Comparison of ENCODE assay signal across 1 cellular context in the genomic region with DNA sequence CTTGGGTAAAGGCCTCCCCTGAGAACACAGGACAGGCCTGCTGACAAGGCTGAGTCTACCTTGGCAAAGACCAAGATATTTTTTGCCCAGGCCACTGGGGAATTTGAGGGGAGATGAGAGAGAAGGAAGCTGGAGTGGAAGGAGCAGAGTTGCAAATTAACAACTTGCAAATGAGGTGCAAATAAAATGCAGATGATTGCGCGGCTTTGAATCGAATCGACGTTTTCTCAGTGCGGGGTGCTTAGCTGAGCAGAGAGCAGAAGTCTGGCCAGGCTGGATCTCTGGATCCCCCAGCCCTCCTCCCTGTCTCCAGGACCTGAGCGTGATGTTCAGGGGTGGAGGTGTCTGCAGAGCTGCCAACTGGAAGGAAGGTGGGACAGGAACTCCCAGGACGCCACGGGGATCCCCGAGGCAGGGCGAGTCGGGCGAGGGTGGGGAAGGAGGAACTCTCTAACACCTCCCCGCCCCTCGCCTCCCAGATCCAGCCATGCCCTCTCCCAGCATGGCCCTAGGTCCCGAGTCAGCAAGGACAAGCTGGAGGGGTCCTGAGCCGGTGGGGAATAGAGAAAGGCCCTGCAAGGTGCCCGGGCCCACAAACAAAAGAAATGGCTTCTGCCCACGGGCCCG.
TF ChIP-seq lines count a peak whose summit lies in the region.

No MANE protein-coding gene starts in this region.

TF ChIP-seq in HepG2, 621 proteins besides CTCF, POLR2A, EP300 and RAD21 (continued from another document and continues in another):
- TF ChIP-seq, protein P1, sequence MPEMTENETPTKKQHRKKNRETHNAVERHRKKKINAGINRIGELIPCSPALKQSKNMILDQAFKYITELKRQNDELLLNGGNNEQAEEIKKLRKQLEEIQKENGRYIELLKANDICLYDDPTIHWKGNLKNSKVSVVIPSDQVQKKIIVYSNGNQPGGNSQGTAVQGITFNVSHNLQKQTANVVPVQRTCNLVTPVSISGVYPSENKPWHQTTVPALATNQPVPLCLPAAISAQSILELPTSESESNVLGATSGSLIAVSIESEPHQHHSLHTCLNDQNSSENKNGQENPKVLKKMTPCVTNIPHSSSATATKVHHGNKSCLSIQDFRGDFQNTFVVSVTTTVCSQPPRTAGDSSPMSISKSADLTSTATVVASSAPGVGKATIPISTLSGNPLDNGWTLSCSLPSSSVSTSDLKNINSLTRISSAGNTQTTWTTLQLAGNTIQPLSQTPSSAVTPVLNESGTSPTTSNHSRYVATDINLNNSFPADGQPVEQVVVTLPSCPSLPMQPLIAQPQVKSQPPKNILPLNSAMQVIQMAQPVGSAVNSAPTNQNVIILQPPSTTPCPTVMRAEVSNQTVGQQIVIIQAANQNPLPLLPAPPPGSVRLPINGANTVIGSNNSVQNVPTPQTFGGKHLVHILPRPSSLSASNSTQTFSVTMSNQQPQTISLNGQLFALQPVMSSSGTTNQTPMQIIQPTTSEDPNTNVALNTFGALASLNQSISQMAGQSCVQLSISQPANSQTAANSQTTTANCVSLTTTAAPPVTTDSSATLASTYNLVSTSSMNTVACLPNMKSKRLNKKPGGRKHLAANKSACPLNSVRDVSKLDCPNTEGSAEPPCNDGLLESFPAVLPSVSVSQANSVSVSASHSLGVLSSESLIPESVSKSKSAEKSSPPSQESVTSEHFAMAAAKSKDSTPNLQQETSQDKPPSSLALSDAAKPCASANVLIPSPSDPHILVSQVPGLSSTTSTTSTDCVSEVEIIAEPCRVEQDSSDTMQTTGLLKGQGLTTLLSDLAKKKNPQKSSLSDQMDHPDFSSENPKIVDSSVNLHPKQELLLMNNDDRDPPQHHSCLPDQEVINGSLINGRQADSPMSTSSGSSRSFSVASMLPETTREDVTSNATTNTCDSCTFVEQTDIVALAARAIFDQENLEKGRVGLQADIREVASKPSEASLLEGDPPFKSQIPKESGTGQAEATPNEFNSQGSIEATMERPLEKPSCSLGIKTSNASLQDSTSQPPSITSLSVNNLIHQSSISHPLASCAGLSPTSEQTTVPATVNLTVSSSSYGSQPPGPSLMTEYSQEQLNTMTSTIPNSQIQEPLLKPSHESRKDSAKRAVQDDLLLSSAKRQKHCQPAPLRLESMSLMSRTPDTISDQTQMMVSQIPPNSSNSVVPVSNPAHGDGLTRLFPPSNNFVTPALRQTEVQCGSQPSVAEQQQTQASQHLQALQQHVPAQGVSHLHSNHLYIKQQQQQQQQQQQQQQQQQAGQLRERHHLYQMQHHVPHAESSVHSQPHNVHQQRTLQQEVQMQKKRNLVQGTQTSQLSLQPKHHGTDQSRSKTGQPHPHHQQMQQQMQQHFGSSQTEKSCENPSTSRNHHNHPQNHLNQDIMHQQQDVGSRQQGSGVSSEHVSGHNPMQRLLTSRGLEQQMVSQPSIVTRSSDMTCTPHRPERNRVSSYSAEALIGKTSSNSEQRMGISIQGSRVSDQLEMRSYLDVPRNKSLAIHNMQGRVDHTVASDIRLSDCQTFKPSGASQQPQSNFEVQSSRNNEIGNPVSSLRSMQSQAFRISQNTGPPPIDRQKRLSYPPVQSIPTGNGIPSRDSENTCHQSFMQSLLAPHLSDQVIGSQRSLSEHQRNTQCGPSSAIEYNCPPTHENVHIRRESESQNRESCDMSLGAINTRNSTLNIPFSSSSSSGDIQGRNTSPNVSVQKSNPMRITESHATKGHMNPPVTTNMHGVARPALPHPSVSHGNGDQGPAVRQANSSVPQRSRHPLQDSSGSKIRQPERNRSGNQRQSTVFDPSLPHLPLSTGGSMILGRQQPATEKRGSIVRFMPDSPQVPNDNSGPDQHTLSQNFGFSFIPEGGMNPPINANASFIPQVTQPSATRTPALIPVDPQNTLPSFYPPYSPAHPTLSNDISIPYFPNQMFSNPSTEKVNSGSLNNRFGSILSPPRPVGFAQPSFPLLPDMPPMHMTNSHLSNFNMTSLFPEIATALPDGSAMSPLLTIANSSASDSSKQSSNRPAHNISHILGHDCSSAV (CRISPR knock-in tag; IDR thresholded peaks at IDR 0.05; ENCODE audit: borderline replicate concordance) = 0 out of 2 replicates have a peak, but pooled peaks have one; percentile 43
- TF ChIP-seq ZNF652 (CRISPR knock-in tag; IDR thresholded peaks at IDR 0.05; ENCODE audit: borderline replicate concordance, low read depth) = no peak
- TF ChIP-seq ZNF674 (CRISPR knock-in tag; IDR thresholded peaks at IDR 0.05; ENCODE audit: low read depth) = no peak
- TF ChIP-seq ZNF260 (CRISPR knock-in tag; IDR thresholded peaks at IDR 0.05; ENCODE audit: borderline replicate concordance, low read depth) = no peak
- TF ChIP-seq ZNF720 (CRISPR knock-in tag; IDR thresholded peaks at IDR 0.05) = no peak
- no peak for TF ChIP-seq ZFP37 (CRISPR knock-in tag; IDR thresholded peaks at IDR 0.05; ENCODE audit: borderline replicate concordance)
- TF ChIP-seq MXI1 (IDR thresholded peaks at IDR 0.05; ENCODE audit: borderline replicate concordance, low read depth, low read length) = no peak
- TF ChIP-seq ZNF335 (CRISPR knock-in tag; IDR thresholded peaks at IDR 0.05) = no peak
- TF ChIP-seq MED8 (CRISPR knock-in tag; IDR thresholded peaks at IDR 0.05; ENCODE audit: insufficient replicate concordance) = no peak
- TF ChIP-seq, protein P2, sequence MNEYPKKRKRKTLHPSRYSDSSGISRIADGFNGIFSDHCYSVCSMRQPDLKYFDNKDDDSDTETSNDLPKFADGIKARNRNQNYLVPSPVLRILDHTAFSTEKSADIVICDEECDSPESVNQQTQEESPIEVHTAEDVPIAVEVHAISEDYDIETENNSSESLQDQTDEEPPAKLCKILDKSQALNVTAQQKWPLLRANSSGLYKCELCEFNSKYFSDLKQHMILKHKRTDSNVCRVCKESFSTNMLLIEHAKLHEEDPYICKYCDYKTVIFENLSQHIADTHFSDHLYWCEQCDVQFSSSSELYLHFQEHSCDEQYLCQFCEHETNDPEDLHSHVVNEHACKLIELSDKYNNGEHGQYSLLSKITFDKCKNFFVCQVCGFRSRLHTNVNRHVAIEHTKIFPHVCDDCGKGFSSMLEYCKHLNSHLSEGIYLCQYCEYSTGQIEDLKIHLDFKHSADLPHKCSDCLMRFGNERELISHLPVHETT (CRISPR knock-in tag; conservative IDR thresholded peaks at IDR 0.05) = no peak
- no peak for TF ChIP-seq KLF16 (CRISPR knock-in tag; IDR thresholded peaks at IDR 0.05)
- TF ChIP-seq, protein P3, sequence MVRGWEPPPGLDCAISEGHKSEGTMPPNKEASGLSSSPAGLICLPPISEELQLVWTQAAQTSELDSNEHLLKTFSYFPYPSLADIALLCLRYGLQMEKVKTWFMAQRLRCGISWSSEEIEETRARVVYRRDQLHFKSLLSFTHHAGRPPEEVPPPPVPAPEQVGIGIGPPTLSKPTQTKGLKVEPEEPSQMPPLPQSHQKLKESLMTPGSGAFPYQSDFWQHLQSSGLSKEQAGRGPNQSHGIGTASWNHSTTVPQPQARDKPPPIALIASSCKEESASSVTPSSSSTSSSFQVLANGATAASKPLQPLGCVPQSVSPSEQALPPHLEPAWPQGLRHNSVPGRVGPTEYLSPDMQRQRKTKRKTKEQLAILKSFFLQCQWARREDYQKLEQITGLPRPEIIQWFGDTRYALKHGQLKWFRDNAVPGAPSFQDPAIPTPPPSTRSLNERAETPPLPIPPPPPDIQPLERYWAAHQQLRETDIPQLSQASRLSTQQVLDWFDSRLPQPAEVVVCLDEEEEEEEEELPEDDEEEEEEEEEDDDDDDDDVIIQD (CRISPR knock-in tag; IDR thresholded peaks at IDR 0.05; ENCODE audit: low read depth) = no peak; the same call in 1 of the 2 replicates
- TF ChIP-seq, protein P4, sequence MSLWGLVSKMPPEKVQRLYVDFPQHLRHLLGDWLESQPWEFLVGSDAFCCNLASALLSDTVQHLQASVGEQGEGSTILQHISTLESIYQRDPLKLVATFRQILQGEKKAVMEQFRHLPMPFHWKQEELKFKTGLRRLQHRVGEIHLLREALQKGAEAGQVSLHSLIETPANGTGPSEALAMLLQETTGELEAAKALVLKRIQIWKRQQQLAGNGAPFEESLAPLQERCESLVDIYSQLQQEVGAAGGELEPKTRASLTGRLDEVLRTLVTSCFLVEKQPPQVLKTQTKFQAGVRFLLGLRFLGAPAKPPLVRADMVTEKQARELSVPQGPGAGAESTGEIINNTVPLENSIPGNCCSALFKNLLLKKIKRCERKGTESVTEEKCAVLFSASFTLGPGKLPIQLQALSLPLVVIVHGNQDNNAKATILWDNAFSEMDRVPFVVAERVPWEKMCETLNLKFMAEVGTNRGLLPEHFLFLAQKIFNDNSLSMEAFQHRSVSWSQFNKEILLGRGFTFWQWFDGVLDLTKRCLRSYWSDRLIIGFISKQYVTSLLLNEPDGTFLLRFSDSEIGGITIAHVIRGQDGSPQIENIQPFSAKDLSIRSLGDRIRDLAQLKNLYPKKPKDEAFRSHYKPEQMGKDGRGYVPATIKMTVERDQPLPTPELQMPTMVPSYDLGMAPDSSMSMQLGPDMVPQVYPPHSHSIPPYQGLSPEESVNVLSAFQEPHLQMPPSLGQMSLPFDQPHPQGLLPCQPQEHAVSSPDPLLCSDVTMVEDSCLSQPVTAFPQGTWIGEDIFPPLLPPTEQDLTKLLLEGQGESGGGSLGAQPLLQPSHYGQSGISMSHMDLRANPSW (CRISPR knock-in tag; IDR thresholded peaks at IDR 0.05; ENCODE audit: borderline replicate concordance) = no peak
- TF ChIP-seq ZNF264 (CRISPR knock-in tag; IDR thresholded peaks at IDR 0.05) = no peak
- TF ChIP-seq SMYD3 (CRISPR knock-in tag; IDR thresholded peaks at IDR 0.05) = no peak
- TF ChIP-seq PHB2 (IDR thresholded peaks at IDR 0.05; ENCODE audit: partially characterized antibody) = no peak
- no peak for TF ChIP-seq YY1 (IDR thresholded peaks at IDR 0.05; ENCODE audit: insufficient read depth, insufficient replicate concordance, low read depth, low read length)
- no peak for TF ChIP-seq POLR2AphosphoS2 (IDR thresholded peaks at IDR 0.05; ENCODE audit: low read depth, low read length)
- peak; percentile 74; the same call in 1 of the 2 replicates for TF ChIP-seq ZNF563 (CRISPR knock-in tag; IDR thresholded peaks at IDR 0.05)
- no peak for TF ChIP-seq NR2F2 (IDR thresholded peaks at IDR 0.05; ENCODE audit: borderline replicate concordance, low read depth)
- TF ChIP-seq FIP1L1 (IDR thresholded peaks at IDR 0.05; ENCODE audit: borderline replicate concordance, insufficient read depth, low read depth, low read length) = no peak
- TF ChIP-seq, protein P5, sequence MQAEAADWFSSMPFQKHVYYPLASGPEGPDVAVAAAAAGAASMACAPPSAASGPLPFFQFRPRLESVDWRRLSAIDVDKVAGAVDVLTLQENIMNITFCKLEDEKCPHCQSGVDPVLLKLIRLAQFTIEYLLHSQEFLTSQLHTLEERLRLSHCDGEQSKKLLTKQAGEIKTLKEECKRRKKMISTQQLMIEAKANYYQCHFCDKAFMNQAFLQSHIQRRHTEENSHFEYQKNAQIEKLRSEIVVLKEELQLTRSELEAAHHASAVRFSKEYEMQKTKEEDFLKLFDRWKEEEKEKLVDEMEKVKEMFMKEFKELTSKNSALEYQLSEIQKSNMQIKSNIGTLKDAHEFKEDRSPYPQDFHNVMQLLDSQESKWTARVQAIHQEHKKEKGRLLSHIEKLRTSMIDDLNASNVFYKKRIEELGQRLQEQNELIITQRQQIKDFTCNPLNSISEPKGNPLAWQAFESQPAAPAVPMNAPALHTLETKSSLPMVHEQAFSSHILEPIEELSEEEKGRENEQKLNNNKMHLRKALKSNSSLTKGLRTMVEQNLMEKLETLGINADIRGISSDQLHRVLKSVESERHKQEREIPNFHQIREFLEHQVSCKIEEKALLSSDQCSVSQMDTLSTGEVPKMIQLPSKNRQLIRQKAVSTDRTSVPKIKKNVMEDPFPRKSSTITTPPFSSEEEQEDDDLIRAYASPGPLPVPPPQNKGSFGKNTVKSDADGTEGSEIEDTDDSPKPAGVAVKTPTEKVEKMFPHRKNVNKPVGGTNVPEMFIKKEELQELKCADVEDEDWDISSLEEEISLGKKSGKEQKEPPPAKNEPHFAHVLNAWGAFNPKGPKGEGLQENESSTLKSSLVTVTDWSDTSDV (CRISPR knock-in tag; IDR thresholded peaks at IDR 0.05) = no peak
- TF ChIP-seq, protein P6, sequence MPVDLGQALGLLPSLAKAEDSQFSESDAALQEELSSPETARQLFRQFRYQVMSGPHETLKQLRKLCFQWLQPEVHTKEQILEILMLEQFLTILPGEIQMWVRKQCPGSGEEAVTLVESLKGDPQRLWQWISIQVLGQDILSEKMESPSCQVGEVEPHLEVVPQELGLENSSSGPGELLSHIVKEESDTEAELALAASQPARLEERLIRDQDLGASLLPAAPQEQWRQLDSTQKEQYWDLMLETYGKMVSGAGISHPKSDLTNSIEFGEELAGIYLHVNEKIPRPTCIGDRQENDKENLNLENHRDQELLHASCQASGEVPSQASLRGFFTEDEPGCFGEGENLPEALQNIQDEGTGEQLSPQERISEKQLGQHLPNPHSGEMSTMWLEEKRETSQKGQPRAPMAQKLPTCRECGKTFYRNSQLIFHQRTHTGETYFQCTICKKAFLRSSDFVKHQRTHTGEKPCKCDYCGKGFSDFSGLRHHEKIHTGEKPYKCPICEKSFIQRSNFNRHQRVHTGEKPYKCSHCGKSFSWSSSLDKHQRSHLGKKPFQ (CRISPR knock-in tag; IDR thresholded peaks at IDR 0.05; ENCODE audit: insufficient replicate concordance) = no peak
- no peak for TF ChIP-seq FOXO1 (CRISPR knock-in tag; IDR thresholded peaks at IDR 0.05)
- no peak for TF ChIP-seq BRCA1 (CRISPR knock-in tag; IDR thresholded peaks at IDR 0.05)
- TF ChIP-seq MIER2 (CRISPR knock-in tag; IDR thresholded peaks at IDR 0.05) = no peak
- peak; percentile 44; the same call in 1 of the 2 replicates for TF ChIP-seq ZNF292 (CRISPR knock-in tag; IDR thresholded peaks at IDR 0.05; ENCODE audit: borderline replicate concordance, low read depth)
- no peak for TF ChIP-seq MED1 (CRISPR knock-in tag; IDR thresholded peaks at IDR 0.05)
- TF ChIP-seq ZNF572 (CRISPR knock-in tag; IDR thresholded peaks at IDR 0.05) = no peak
- 0 out of 2 replicates have a peak, but pooled peaks have one; percentile 48 for TF ChIP-seq ZKSCAN5 (CRISPR knock-in tag; IDR thresholded peaks at IDR 0.05)
- no peak for TF ChIP-seq CBX2 (IDR thresholded peaks at IDR 0.05; ENCODE audit: low read depth, low read length)
- TF ChIP-seq CBX2 (CRISPR knock-in tag; IDR thresholded peaks at IDR 0.05; ENCODE audit: low read depth) = peak; percentile 81; the same call in 1 of the 2 replicates
- no peak; the same call in 1 of the 2 replicates for TF ChIP-seq RXRB (CRISPR knock-in tag; IDR thresholded peaks at IDR 0.05; ENCODE audit: borderline replicate concordance)
- no peak for TF ChIP-seq HDAC2 (CRISPR knock-in tag; IDR thresholded peaks at IDR 0.05)
- TF ChIP-seq SNAPC2 (CRISPR knock-in tag; IDR thresholded peaks at IDR 0.05) = 0 out of 2 replicates have a peak, but pooled peaks have one; percentile 26
- no peak for TF ChIP-seq NFYC (CRISPR knock-in tag; IDR thresholded peaks at IDR 0.05)
- TF ChIP-seq, protein P7, sequence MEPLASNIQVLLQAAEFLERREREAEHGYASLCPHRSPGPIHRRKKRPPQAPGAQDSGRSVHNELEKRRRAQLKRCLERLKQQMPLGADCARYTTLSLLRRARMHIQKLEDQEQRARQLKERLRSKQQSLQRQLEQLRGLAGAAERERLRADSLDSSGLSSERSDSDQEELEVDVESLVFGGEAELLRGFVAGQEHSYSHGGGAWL (CRISPR knock-in tag; IDR thresholded peaks at IDR 0.05) = no peak
- no peak for TF ChIP-seq FOXC1 (CRISPR knock-in tag; IDR thresholded peaks at IDR 0.05; ENCODE audit: borderline replicate concordance)
- TF ChIP-seq, protein P8, sequence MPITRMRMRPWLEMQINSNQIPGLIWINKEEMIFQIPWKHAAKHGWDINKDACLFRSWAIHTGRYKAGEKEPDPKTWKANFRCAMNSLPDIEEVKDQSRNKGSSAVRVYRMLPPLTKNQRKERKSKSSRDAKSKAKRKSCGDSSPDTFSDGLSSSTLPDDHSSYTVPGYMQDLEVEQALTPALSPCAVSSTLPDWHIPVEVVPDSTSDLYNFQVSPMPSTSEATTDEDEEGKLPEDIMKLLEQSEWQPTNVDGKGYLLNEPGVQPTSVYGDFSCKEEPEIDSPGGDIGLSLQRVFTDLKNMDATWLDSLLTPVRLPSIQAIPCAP (CRISPR knock-in tag; IDR thresholded peaks at IDR 0.05; ENCODE audit: low read depth) = no peak
- TF ChIP-seq ZNF879 (CRISPR knock-in tag; IDR thresholded peaks at IDR 0.05) = no peak
- no peak for TF ChIP-seq HMGA1 (CRISPR knock-in tag; conservative IDR thresholded peaks at IDR 0.05)
